In the genomic region with DNA sequence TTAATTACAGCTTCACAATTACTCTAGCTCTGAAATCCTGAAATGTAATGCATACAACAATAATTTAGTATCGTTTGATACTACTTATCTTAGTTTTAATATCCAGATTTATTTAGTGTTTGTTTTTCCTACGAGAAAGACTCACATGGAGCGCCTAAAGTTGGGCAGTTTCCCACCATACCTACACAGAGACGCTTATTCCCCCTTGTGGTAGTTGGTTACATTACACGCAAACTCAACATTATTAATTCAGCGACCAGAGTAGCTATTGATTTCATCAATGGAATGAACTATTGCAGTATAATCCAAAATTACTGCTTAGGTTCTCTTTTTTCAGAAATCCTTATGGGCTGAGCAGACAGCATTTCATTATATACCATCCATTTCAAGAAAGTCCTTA, we compare ENCODE assay signal across 10 cellular contexts.
DNase-seq lines count a peak whose midpoint lies in the region; ATAC-seq and TF ChIP-seq lines count a peak whose summit lies in the region.
"Had no signal": no experiment of that assay in that cellular context is flagged by ENCODE, and none has a peak within 500 bp of the region (broad histone marks: within the 10 kb centered on the region; RNA-seq: fewer than 3 reads in every experiment).

No MANE protein-coding gene starts in this region.

- H3K9me3 Mint-ChIP-seq in Calu3 (ENCODE audit: low read depth, unreplicated experiment): peaks cover 12% of the 10 kb centered on the region
- peaks cover 17% of the 10 kb centered on the region for H3K9me3 Mint-ChIP-seq in activated T-cell treated with anti-CD3 and anti-CD28 coated beads, Interleukin-2, amount 50 U/mL, for 4 hours
- H3K9me3 Mint-ChIP-seq in CD8-positive, alpha-beta memory T cell: peaks cover 11 to 41% (median 16%) of the 10 kb centered on the region in 5 donors

- H3K4me3 ChIP-seq in HAP-1: no peak overlapping the region
- H3K4me3 ChIP-seq in CD8-positive, alpha-beta memory T cell (ENCODE audit: low read length): no peak overlapping the region

- no peaks in the 10 kb centered on the region for H3K36me3 ChIP-seq in HAP-1 (replicated peaks)
- no peaks in the 10 kb centered on the region for H3K36me3 ChIP-seq in CD8-positive, alpha-beta memory T cell (ENCODE audit: insufficient read depth, low read length)

- BruUV-seq in Calu3 (replicated peaks; lab: Mats Ljungman, UMichigan): no TSS peak

- H3K4me3 Mint-ChIP-seq in Calu3 (ENCODE audit: low read depth, unreplicated experiment): no peak overlapping the region
- no peak overlapping the region for H3K4me3 Mint-ChIP-seq in activated T-cell treated with anti-CD3 and anti-CD28 coated beads, Interleukin-2, amount 50 U/mL, for 4 hours
- no peak overlapping the region for H3K4me3 Mint-ChIP-seq in CD8-positive, alpha-beta memory T cell

- peak; percentile 25 for TF ChIP-seq CTCF in Calu3 (IDR thresholded peaks at IDR 0.05; ENCODE audit: unreplicated experiment)

- CTCF ChIA-PET in Calu3 (lab: Charles Lee): no interaction called here
- CTCF ChIA-PET in CD8-positive, alpha-beta memory T cell (lab: Charles Lee): no interaction called here

- H3K27me3 Mint-ChIP-seq in Calu3 (ENCODE audit: unreplicated experiment): no peaks in the 10 kb centered on the region
- no peaks in the 10 kb centered on the region for H3K27me3 Mint-ChIP-seq in activated T-cell treated with anti-CD3 and anti-CD28 coated beads, Interleukin-2, amount 50 U/mL, for 4 hours (ENCODE audit: low read depth)
- peaks cover 0 to 2% of the 10 kb centered on the region in 2 donors for H3K27me3 Mint-ChIP-seq in CD8-positive, alpha-beta memory T cell

- H3K27me3 ChIP-seq in HAP-1 (ENCODE audit: low read depth): no peaks in the 10 kb centered on the region
- H3K27me3 ChIP-seq in CD8-positive, alpha-beta memory T cell (ENCODE audit: insufficient read depth, low read length, poor library complexity, severe bottlenecking): no peaks in the 10 kb centered on the region

- H3K36me3 Mint-ChIP-seq in Calu3 (ENCODE audit: insufficient read depth, unreplicated experiment): no peaks in the 10 kb centered on the region
- no peaks in the 10 kb centered on the region for H3K36me3 Mint-ChIP-seq in activated T-cell treated with anti-CD3 and anti-CD28 coated beads, Interleukin-2, amount 50 U/mL, for 4 hours (ENCODE audit: insufficient read depth)
- no peaks in the 10 kb centered on the region for H3K36me3 Mint-ChIP-seq in CD8-positive, alpha-beta memory T cell

- intact Hi-C loops in Calu3 (cut with micrococcal nuclease; ENCODE audit: unreplicated experiment): no loop called here

- POLR2A ChIA-PET in CD8-positive, alpha-beta memory T cell (lab: Charles Lee): no interaction called here

- H3K27ac ChIP-seq in CD8-positive, alpha-beta memory T cell (ENCODE audit: low read depth, low read length): no peak overlapping the region

- H3K27ac Mint-ChIP-seq in Calu3 (ENCODE audit: unreplicated experiment): no peak overlapping the region
- H3K27ac Mint-ChIP-seq in CD8-positive, alpha-beta memory T cell: no peak overlapping the region

- no peaks in the 10 kb centered on the region for H3K4me1 Mint-ChIP-seq in Calu3 (ENCODE audit: low read depth, unreplicated experiment)
- H3K4me1 Mint-ChIP-seq in activated T-cell treated with anti-CD3 and anti-CD28 coated beads, Interleukin-2, amount 50 U/mL, for 4 hours (ENCODE audit: low read depth): no peaks in the 10 kb centered on the region
- H3K4me1 Mint-ChIP-seq in CD8-positive, alpha-beta memory T cell: no peaks in the 10 kb centered on the region

- H3K9me3 ChIP-seq in HAP-1: no peaks in the 10 kb centered on the region
- no peaks in the 10 kb centered on the region for H3K9me3 ChIP-seq in CD8-positive, alpha-beta memory T cell (ENCODE audit: low read length)

- DNase-seq in Calu3 (no peak), HAP-1 (ENCODE audit: low spot score in 2 of 2) (peak; percentile 25 to 32), OCI-M1 (lab: John Stamatoyannopoulos, UW) (peak; percentile 42), iPS-NIHi11 (ENCODE audit: low spot score) (peak; percentile 51), activated T-cell treated with anti-CD3 and anti-CD28 coated beads for 4 hours (no peak)
- no peak for DNase-seq in activated T-cell treated with anti-CD3 and anti-CD28 coated beads, Interleukin-2, amount 50 U/mL, for 4 hours
- DNase-seq in activated CD8-positive, alpha-beta memory T cell treated with anti-CD3 and anti-CD28 coated beads for 24 hours: no peak
- no peak for DNase-seq in CD8-positive, alpha-beta memory T cell
- DNase-seq: occipital lobe; stimulated activated naive CD4-positive, alpha-beta T cell had no signal

- H3K4me1 ChIP-seq in HAP-1: no peaks in the 10 kb centered on the region
- no peaks in the 10 kb centered on the region for H3K4me1 ChIP-seq in CD8-positive, alpha-beta memory T cell (ENCODE audit: insufficient read depth, low read length)

- ATAC-seq in activated T-cell treated with anti-CD3 and anti-CD28 coated beads, Interleukin-2, amount 50 U/mL, for 4 hours: no peak

- in situ Hi-C loops in HAP-1 (cut with MboI; ENCODE audit: low sequenced_read_pairs): no loop called here

Comparison
In these comparisons a context has a peak if more than half of its experiments do, and no peak if none do; other contexts are left out.
1. DNase-seq: peak in HAP-1 (2 of 2), OCI-M1 (single experiment) and iPS-NIHi11 (single experiment); none in Calu3 (single experiment), activated T-cell treated with anti-CD3 and anti-CD28 coated beads, Interleukin-2, amount 50 U/mL, for 4 hours (single experiment), activated CD8-positive, alpha-beta memory T cell treated with anti-CD3 and anti-CD28 coated beads for 24 hours (single experiment), CD8-positive, alpha-beta memory T cell (0 of 5) and activated T-cell treated with anti-CD3 and anti-CD28 coated beads for 4 hours (single experiment).